11 cellular contexts compared by ENCODE assay signal in the genomic region with DNA sequence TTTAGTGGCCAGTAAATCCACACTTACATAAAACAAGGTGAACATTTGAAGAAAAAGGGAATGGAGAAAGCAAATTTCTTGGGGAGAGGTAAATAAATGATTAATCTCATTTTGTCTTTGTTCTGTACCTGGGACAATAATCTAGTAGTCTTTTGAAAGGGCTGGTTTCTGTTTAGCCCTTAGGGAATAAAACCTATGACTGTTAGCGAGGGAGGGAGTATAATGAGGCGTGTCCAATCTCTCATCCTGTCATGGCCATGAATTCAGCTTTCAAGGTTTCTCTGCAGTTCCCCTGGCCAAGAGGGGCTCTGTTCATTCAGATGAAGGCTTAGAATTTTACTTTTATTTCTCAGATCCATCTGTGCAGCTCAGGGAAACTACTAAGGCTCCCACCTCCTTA. TPM values are rescaled to one million over a fixed set of nuclear protein-coding genes. Genes with fewer than 3 reads are reported as not detected.
DNase-seq lines count a peak whose midpoint lies in the region; ATAC-seq, FAIRE-seq and TF ChIP-seq lines count a peak whose summit lies in the region.
"Had no signal": no experiment of that assay in that cellular context is flagged by ENCODE, and none has a peak within 500 bp of the region (broad histone marks: within the 10 kb centered on the region; RNA-seq: fewer than 3 reads in every experiment).

No MANE protein-coding gene starts in this region.

- no peaks in the 10 kb centered on the region for H3K27me3 Mint-ChIP-seq in T-helper 2 cell treated with Interferon-gamma antibody and Interleukin-4, amounts not matched to agents 5 μg/mL and 100 μg/mL, for 36 hours (ENCODE audit: low read depth)

- H3K9me3 Mint-ChIP-seq in T-helper 2 cell treated with Interferon-gamma antibody and Interleukin-4, amounts not matched to agents 5 μg/mL and 100 μg/mL, for 36 hours, result no peaks in the 10 kb centered on the region
- H3K9me3 Mint-ChIP-seq: activated T-helper 2 cell treated with anti-CD3 and anti-CD28 coated beads, Interferon-gamma antibody, Interleukin-2, Interleukin-4, amounts not matched to agents 10 μg/mL and 5 μg/mL and 100 μg/mL, durations not matched to agents 14 hours and 24 hours and 36 hours had no signal

- ATAC-seq in GM18858 (IDR thresholded peaks at IDR 0.05; ENCODE audit: unreplicated experiment) (peak; percentile 92), GM21737 (IDR thresholded peaks at IDR 0.05; ENCODE audit: unreplicated experiment) (peak; percentile 98), HG03432 (IDR thresholded peaks at IDR 0.05; ENCODE audit: unreplicated experiment) (peak; percentile 98)

- no peak for TF ChIP-seq CTCF in kidney (IDR thresholded peaks at IDR 0.05; ENCODE audit: borderline replicate concordance, extremely low read depth, insufficient read depth)

- H3K36me3 Mint-ChIP-seq in T-helper 2 cell treated with Interferon-gamma antibody and Interleukin-4, amounts not matched to agents 5 μg/mL and 100 μg/mL, for 36 hours (ENCODE audit: low read depth), result no peaks in the 10 kb centered on the region

- no peaks in the 10 kb centered on the region for H3K4me1 Mint-ChIP-seq in T-helper 2 cell treated with Interferon-gamma antibody and Interleukin-4, amounts not matched to agents 5 μg/mL and 100 μg/mL, for 36 hours (ENCODE audit: low read depth)

- H3K9me3 ChIP-seq in kidney (ENCODE audit: control insufficient read depth in 1 of 2, low read length in 2 of 2), result no peaks in the 10 kb centered on the region

- H3K4me3 ChIP-seq in kidney (ENCODE audit: low read length in 2 of 2), result no peak overlapping the region

- H3K9ac ChIP-seq in kidney (ENCODE audit: low read length in 2 of 2), result no peak overlapping the region

- H3K27ac ChIP-seq in kidney (ENCODE audit: low read depth in 2 of 2, low read length in 2 of 2), result no peak overlapping the region

- no peak for DNase-seq in kidney
- DNase-seq in activated CD4-positive, alpha-beta T cell treated with anti-CD3 and anti-CD28 coated beads, Interleukin-2, amount 50 U/mL, for 1 hour, result no peak
- DNase-seq in T-helper 2 cell treated with Interferon-gamma antibody and Interleukin-4, amounts not matched to agents 5 μg/mL and 100 μg/mL, for 36 hours (ENCODE audit: low spot score), result no peak
- no peak for DNase-seq in stimulated activated CD4-positive, alpha-beta T cell treated with anti-CD3 and anti-CD28 coated beads, Interleukin-12 subunit alpha, Interleukin-12 subunit beta, amount 100 ng/mL, for 4 hours
- DNase-seq in activated T-cell treated with anti-CD3 and anti-CD28 coated beads, Interleukin-2, amount 50 U/mL, for 48 hours, result no peak
- DNase-seq: NCI-H1048 had no signal

- intact Hi-C loops in kidney (cut with DNase I), result no loop called here

- H3K4me1 ChIP-seq in kidney (ENCODE audit: control insufficient read depth in 1 of 2, insufficient read depth in 1 of 2, low read depth in 1 of 2, low read length in 2 of 2), result no peaks in the 10 kb centered on the region

- no peak overlapping the region for H3K4me3 Mint-ChIP-seq in T-helper 2 cell treated with Interferon-gamma antibody and Interleukin-4, amounts not matched to agents 5 μg/mL and 100 μg/mL, for 36 hours

- H3K27ac Mint-ChIP-seq in T-helper 2 cell treated with Interferon-gamma antibody and Interleukin-4, amounts not matched to agents 5 μg/mL and 100 μg/mL, for 36 hours, result no peak overlapping the region
- H3K27ac Mint-ChIP-seq: activated T-helper 2 cell treated with anti-CD3 and anti-CD28 coated beads, Interferon-gamma antibody, Interleukin-2, Interleukin-4, amounts not matched to agents 10 μg/mL and 5 μg/mL and 100 μg/mL, durations not matched to agents 14 hours and 24 hours and 36 hours had no signal

- H3K36me3 ChIP-seq in kidney (ENCODE audit: control insufficient read depth in 1 of 2, insufficient read depth in 2 of 2, low read length in 2 of 2), result no peaks in the 10 kb centered on the region

- peak; percentile 78 for FAIRE-seq in kidney (lab: Jason Lieb, UNC)
- FAIRE-seq: TTC549 had no signal

RNA-seq across cellular contexts. Expression of a gene that starts 12.0 kb away (rescaled TPM):
- 69.0 TPM for total RNA-seq in kidney
- 23.1 TPM for polyA plus RNA-seq in kidney (ENCODE audit: insufficient read depth, low read depth, low replicate concordance)
